17 cellular contexts compared by ENCODE assay signal in the genomic region with DNA sequence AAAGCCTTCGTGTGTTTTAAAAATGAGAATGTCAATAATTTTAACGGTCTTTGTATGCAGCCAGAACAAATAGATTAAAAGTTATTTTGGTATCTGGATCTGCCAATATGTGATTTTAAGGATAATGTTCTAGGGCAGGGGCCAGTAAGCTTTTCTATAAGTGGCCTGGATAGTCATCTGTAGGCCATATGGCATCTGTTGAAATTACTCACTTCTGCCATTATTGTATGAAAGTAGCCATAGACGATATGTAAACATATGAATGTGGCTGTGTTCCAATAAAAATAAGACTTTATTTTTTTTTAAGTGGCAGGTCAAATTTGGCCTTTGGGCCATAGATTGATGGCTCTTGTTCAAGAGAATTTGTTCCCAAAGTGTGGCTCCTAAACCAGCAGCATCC. TPM values are rescaled to one million over a fixed set of nuclear protein-coding genes. Genes with fewer than 3 reads are reported as not detected.
DNase-seq lines count a peak whose midpoint lies in the region; ATAC-seq and TF ChIP-seq lines count a peak whose summit lies in the region.
"Had no signal": no experiment of that assay in that cellular context is flagged by ENCODE, and none has a peak within 500 bp of the region (broad histone marks: within the 10 kb centered on the region; RNA-seq: fewer than 3 reads in every experiment).

No MANE protein-coding gene starts in this region.

- H3K4me2 ChIP-seq in trophoblast cell (ENCODE audit: low read length) = no peak overlapping the region

- no peak overlapping the region for H3K4ac ChIP-seq in trophoblast cell (ENCODE audit: low read depth, low read length)

- H3K4me3 ChIP-seq in choroid plexus epithelial cell (ENCODE audit: low read depth, low read length) (no peak overlapping the region), mucosa of descending colon (no peak overlapping the region), trophoblast cell (ENCODE audit: low read depth, low read length) (no peak overlapping the region)
- H3K4me3 ChIP-seq: K562, SJSA1 had no signal

- no peaks in the 10 kb centered on the region for H3K79me2 ChIP-seq in trophoblast cell (ENCODE audit: control insufficient read depth, insufficient read depth, low read length, poor library complexity)

- H3K14ac ChIP-seq in trophoblast cell (ENCODE audit: low read length) = no peak overlapping the region

- no peaks in the 10 kb centered on the region for H3K27me3 ChIP-seq in trophoblast cell (ENCODE audit: insufficient read depth, low read length)
- H3K27me3 ChIP-seq: SJSA1 had no signal

- DNase-seq in EH (ENCODE audit: low read depth) (peak; percentile 32), NCI-H69 (lab: John Stamatoyannopoulos, UW) (peak; percentile 88), choroid plexus epithelial cell (ENCODE audit: low read depth) (peak; percentile 36), mucosa of descending colon (no peak), trophoblast cell (no peak), cortex of kidney (lab: John Stamatoyannopoulos, UW) (no peak)
- DNase-seq: AML-193, DMS79 treated with DMSO at 0.1 percent for 48 hours, H9, NCI-H1105, NCI-H510A, NCI-H82, SW 1271 had no signal

- no peak overlapping the region for H2BK12ac ChIP-seq in trophoblast cell (ENCODE audit: low read length)

- H3K23ac ChIP-seq in trophoblast cell (ENCODE audit: low read length) = no peak overlapping the region

- WGBS in trophoblast cell (ENCODE audit: extremely low coverage, insufficient coverage, insufficient read length) = no CpG with 5 or more reads among the region's 3 CpGs

- H3K9ac ChIP-seq in trophoblast cell (ENCODE audit: low read length) = no peak overlapping the region

- no peak overlapping the region for H4K8ac ChIP-seq in trophoblast cell (ENCODE audit: low read depth, low read length)

- H3K9me3 ChIP-seq in mucosa of descending colon = no peaks in the 10 kb centered on the region
- H3K9me3 ChIP-seq in trophoblast cell (ENCODE audit: insufficient read depth, low read depth, low read length) = no peaks in the 10 kb centered on the region
- H3K9me3 ChIP-seq: SJSA1 had no signal

- H3K79me1 ChIP-seq in trophoblast cell (ENCODE audit: low read length) = no peaks in the 10 kb centered on the region

- peak; percentile 46 for ATAC-seq in mucosa of descending colon
- ATAC-seq in GM21619 (IDR thresholded peaks at IDR 0.05; ENCODE audit: unreplicated experiment) = no peak
- ATAC-seq: K562 had no signal

- H3K4me1 ChIP-seq in mucosa of descending colon (ENCODE audit: low read depth) (no peaks in the 10 kb centered on the region), trophoblast cell (ENCODE audit: control insufficient read depth in 1 of 2, insufficient read depth in 2 of 2, low read length in 2 of 2) (no peaks in the 10 kb centered on the region)

- H2BK120ac ChIP-seq in trophoblast cell (ENCODE audit: insufficient read depth, low read length, poor library complexity) = no peak overlapping the region

- no peak overlapping the region for H2AFZ ChIP-seq in trophoblast cell (ENCODE audit: insufficient read depth, low read length, poor library complexity)

- no peaks in the 10 kb centered on the region for H3K36me3 ChIP-seq in mucosa of descending colon (ENCODE audit: low read depth)
- H3K36me3 ChIP-seq in trophoblast cell (ENCODE audit: control insufficient read depth in 1 of 2, insufficient read depth in 2 of 2, low read length in 2 of 2) = no peaks in the 10 kb centered on the region
- H3K36me3 ChIP-seq: SJSA1 had no signal

- no peak overlapping the region for H2BK5ac ChIP-seq in trophoblast cell (ENCODE audit: low read depth, low read length, poor library complexity)

- H4K12ac ChIP-seq in trophoblast cell (ENCODE audit: low read depth, low read length) = no peak overlapping the region

- intact Hi-C loops in mucosa of descending colon (cut with DNase I, micrococcal nuclease) = no loop called here

- no peak overlapping the region for H4K91ac ChIP-seq in trophoblast cell (ENCODE audit: low read depth, low read length)

- no peak overlapping the region for H3K27ac ChIP-seq in trophoblast cell (ENCODE audit: low read depth, low read length)
- H3K27ac ChIP-seq: C4-2B, SJSA1 had no signal

- no peak overlapping the region for H3K18ac ChIP-seq in trophoblast cell (ENCODE audit: low read length)

- TF ChIP-seq CTCF in choroid plexus epithelial cell (conservative IDR thresholded peaks at IDR 0.05; ENCODE audit: low read depth, low read length) (no peak), mucosa of descending colon (IDR thresholded peaks at IDR 0.05) (no peak)

- H2AK5ac ChIP-seq in trophoblast cell (ENCODE audit: low read length) = no peak overlapping the region

RNA-seq across cellular contexts. Expression of gene C6, which starts 56.1 kb away (rescaled TPM):
- total RNA-seq in mucosa of descending colon = 1 to 10 TPM in 2 of 3 donors, under 1 TPM in 1; 0.87 to 1.5 (median 1.4) TPM
- polyA plus RNA-seq in trophoblast cell (2013) = 0.04 TPM in 1 of 2 replicates, not detected in the other
- total RNA-seq: H9, SJSA1 had no signal
- polyA plus RNA-seq: K562 had no signal

Comparison
In these comparisons a context has a peak if more than half of its experiments do, and no peak if none do; other contexts are left out.
1. DNase-seq: peak in EH (single experiment), NCI-H69 (single experiment) and choroid plexus epithelial cell (single experiment); none in mucosa of descending colon (0 of 3), trophoblast cell (0 of 2) and cortex of kidney (single experiment).